24 cellular contexts compared by ENCODE assay signal in the genomic region with DNA sequence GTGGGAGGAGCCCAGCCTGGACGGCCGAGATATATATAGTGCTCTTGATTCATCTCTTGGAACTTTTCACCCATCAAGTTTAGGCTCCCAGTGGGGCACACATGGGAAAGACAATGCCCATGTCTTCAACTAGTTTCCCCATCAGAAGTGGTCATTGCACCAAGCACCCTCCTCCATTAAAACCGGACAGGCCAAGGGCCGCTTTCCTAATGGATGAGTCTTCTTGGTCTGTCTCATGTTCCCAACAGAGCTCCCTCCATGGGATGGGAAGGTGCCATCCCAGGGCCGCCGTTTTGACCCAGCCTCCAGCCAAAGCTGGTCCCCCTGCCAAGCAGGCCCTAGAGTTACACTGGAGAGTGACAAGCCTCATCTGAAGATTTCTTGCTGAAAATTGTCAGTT.
"Had no signal": no experiment of that assay in that cellular context is flagged by ENCODE, and none has a peak within 500 bp of the region (broad histone marks: within the 10 kb centered on the region; RNA-seq: fewer than 3 reads in every experiment).

No MANE protein-coding gene starts in this region.

- H3K9me3 ChIP-seq: colonic mucosa, esophagus muscularis mucosa, esophagus squamous epithelium, gastrocnemius medialis, gastroesophageal sphincter, heart left ventricle, heart right ventricle had no signal

- H3K36me3 ChIP-seq: colonic mucosa, esophagus muscularis mucosa, esophagus squamous epithelium, gastrocnemius medialis, gastroesophageal sphincter, heart left ventricle, heart right ventricle had no signal

- ATAC-seq: effector memory CD8-positive, alpha-beta T cell; esophagus mucosa; foreskin keratinocyte; gastrocnemius medialis; gastroesophageal sphincter; heart left ventricle; heart right ventricle had no signal

- DNase-seq: colonic mucosa; cortex of kidney; dermis blood vessel endothelial cell; dorsolateral prefrontal cortex; effector CD4-positive, alpha-beta T cell; effector CD8-positive, alpha-beta T cell; effector memory CD4-positive, alpha-beta T cell; effector memory CD8-positive, alpha-beta T cell; endodermal cell; erythroblast; esophagus squamous epithelium; foreskin fibroblast; foreskin keratinocyte; foreskin melanocyte; gastrocnemius medialis; glutamatergic neuron; head of caudate nucleus; heart left ventricle; heart right ventricle had no signal

- H3K4me3 ChIP-seq: colonic mucosa, coronary artery, dorsolateral prefrontal cortex, esophagus muscularis mucosa, esophagus squamous epithelium, gastrocnemius medialis, gastroesophageal sphincter, heart left ventricle, heart right ventricle had no signal

- H3K27ac ChIP-seq: colonic mucosa, coronary artery, dorsolateral prefrontal cortex, epithelial cell of prostate, esophagus muscularis mucosa, esophagus squamous epithelium, foreskin keratinocyte, gastrocnemius medialis, gastroesophageal sphincter, heart left ventricle, heart right ventricle had no signal

- H3K4me1 ChIP-seq: colonic mucosa, esophagus muscularis mucosa, esophagus squamous epithelium, foreskin keratinocyte, gastrocnemius medialis, gastroesophageal sphincter, heart left ventricle, heart right ventricle had no signal

- H3K27me3 ChIP-seq: colonic mucosa, dorsolateral prefrontal cortex, foreskin keratinocyte, gastrocnemius medialis had no signal
